Comparison of ENCODE assay signal across 9 cellular contexts in genomic region chr15:66857694-66858093, GRCh38.
"Had no signal": no experiment of that assay in that cellular context is flagged by ENCODE, and none has a peak within 500 bp of the region (broad histone marks: within the 10 kb centered on the region; RNA-seq: fewer than 3 reads in every experiment).

No MANE protein-coding gene starts in this region.

- H3K36me3 ChIP-seq: HAP-1 had no signal

- DNase-seq: GM23248, GOT3, H7, HCEC 1CT, HFFc6 had no signal

- H3K4me1 ChIP-seq: HAP-1 had no signal

- H3K4me3 Mint-ChIP-seq: GM23338, H9, HFFc6 had no signal

- H3K4me3 ChIP-seq: GM23248, GM23338, HAP-1 had no signal

- H3K9me3 ChIP-seq: HAP-1 had no signal

- H3K27ac Mint-ChIP-seq: GM23338, H9 had no signal

- ATAC-seq: GM23338, HCT116 had no signal

- H3K9me3 Mint-ChIP-seq: GM23338, H9, HFFc6 had no signal
